In genomic region chr4:163591614-163592020, GRCh38 we compare ENCODE assay signal across 10 cellular contexts.
DNase-seq lines count a peak whose midpoint lies in the region; ATAC-seq and TF ChIP-seq lines count a peak whose summit lies in the region.
"Had no signal": no experiment of that assay in that cellular context is flagged by ENCODE, and none has a peak within 500 bp of the region (broad histone marks: within the 10 kb centered on the region; RNA-seq: fewer than 3 reads in every experiment).

No MANE protein-coding gene starts in this region.

- no peak overlapping the region for H3K27ac ChIP-seq in CD4-positive, alpha-beta T cell (ENCODE audit: low read depth, low read length)

- H3K36me3 Mint-ChIP-seq in CD4-positive, alpha-beta T cell (ENCODE audit: low read depth): no peaks in the 10 kb centered on the region
- H3K36me3 Mint-ChIP-seq in activated T-cell treated with anti-CD3 and anti-CD28 coated beads, Interleukin-2, amount 50 U/mL, for 4 hours (ENCODE audit: insufficient read depth): no peaks in the 10 kb centered on the region
- H3K36me3 Mint-ChIP-seq in activated CD8-positive, alpha-beta memory T cell treated with anti-CD3 and anti-CD28 coated beads, Interleukin-2, amount 10 ng/mL, durations not matched to agents 7 days and 5 days: no peaks in the 10 kb centered on the region

- ATAC-seq in GM18508 (IDR thresholded peaks at IDR 0.05; ENCODE audit: insufficient read depth, unreplicated experiment): peak; percentile 84
- ATAC-seq in GM21576 (IDR thresholded peaks at IDR 0.05; ENCODE audit: unreplicated experiment): peak; percentile 84
- peak; percentile 83 for ATAC-seq in HG03460 (IDR thresholded peaks at IDR 0.05; ENCODE audit: unreplicated experiment)
- no peak for ATAC-seq in CD4-positive, alpha-beta T cell (ENCODE audit: poor library complexity)
- ATAC-seq in activated T-cell treated with anti-CD3 and anti-CD28 coated beads, Interleukin-2, amount 50 U/mL, for 4 hours: no peak
- no peak for ATAC-seq in activated CD8-positive, alpha-beta memory T cell treated with anti-CD3 and anti-CD28 coated beads, Interleukin-2, amount 10 ng/mL, durations not matched to agents 7 days and 5 days

- CTCF ChIA-PET in CD4-positive, alpha-beta T cell (lab: Charles Lee): interaction anchor here (1.0 to 1.1 kb wide), 2 partner anchors 8 to 15 kb away, joined by 3 to 4 read pairs; no protein-coding TSS in a partner anchor
- CTCF ChIA-PET in activated CD8-positive, alpha-beta memory T cell treated with anti-CD3 and anti-CD28 coated beads, Interleukin-2, amount 10 ng/mL, durations not matched to agents 7 days and 5 days (lab: Charles Lee): interaction anchor here (1.1 kb wide), 1 partner anchor 41 kb away, joined by 4 read pairs; no protein-coding TSS in a partner anchor

- peak; percentile 36 for DNase-seq in globus pallidus (ENCODE audit: low spot score)
- no peak for DNase-seq in T1000 (lab: John Stamatoyannopoulos, UW)
- no peak for DNase-seq in CD4-positive, alpha-beta T cell
- DNase-seq in activated T-cell treated with anti-CD3 and anti-CD28 coated beads, Interleukin-2, amount 50 U/mL, for 4 hours: no peak
- no peak for DNase-seq in activated CD8-positive, alpha-beta memory T cell treated with anti-CD3 and anti-CD28 coated beads, Interleukin-2, amount 10 ng/mL, durations not matched to agents 7 days and 5 days
- DNase-seq: left cardiac atrium, NCI-H187 had no signal

- no peaks in the 10 kb centered on the region for H3K9me3 ChIP-seq in CD4-positive, alpha-beta T cell (ENCODE audit: control insufficient read depth, low read length)

- peaks cover 16% of the 10 kb centered on the region for H3K4me1 Mint-ChIP-seq in CD4-positive, alpha-beta T cell (ENCODE audit: low read depth)
- H3K4me1 Mint-ChIP-seq in activated T-cell treated with anti-CD3 and anti-CD28 coated beads, Interleukin-2, amount 50 U/mL, for 4 hours (ENCODE audit: low read depth): peaks cover 8% of the 10 kb centered on the region
- no peaks in the 10 kb centered on the region for H3K4me1 Mint-ChIP-seq in activated CD8-positive, alpha-beta memory T cell treated with anti-CD3 and anti-CD28 coated beads, Interleukin-2, amount 10 ng/mL, durations not matched to agents 7 days and 5 days

- H3K9me3 Mint-ChIP-seq in CD4-positive, alpha-beta T cell: no peaks in the 10 kb centered on the region
- H3K9me3 Mint-ChIP-seq in activated T-cell treated with anti-CD3 and anti-CD28 coated beads, Interleukin-2, amount 50 U/mL, for 4 hours: no peaks in the 10 kb centered on the region
- no peaks in the 10 kb centered on the region for H3K9me3 Mint-ChIP-seq in activated CD8-positive, alpha-beta memory T cell treated with anti-CD3 and anti-CD28 coated beads, Interleukin-2, amount 10 ng/mL, durations not matched to agents 7 days and 5 days (ENCODE audit: low read depth)

- H3K4me3 Mint-ChIP-seq in CD4-positive, alpha-beta T cell: no peak overlapping the region
- H3K4me3 Mint-ChIP-seq in activated T-cell treated with anti-CD3 and anti-CD28 coated beads, Interleukin-2, amount 50 U/mL, for 4 hours: no peak overlapping the region
- no peak overlapping the region for H3K4me3 Mint-ChIP-seq in activated CD8-positive, alpha-beta memory T cell treated with anti-CD3 and anti-CD28 coated beads, Interleukin-2, amount 10 ng/mL, durations not matched to agents 7 days and 5 days

- POLR2A ChIA-PET in CD4-positive, alpha-beta T cell (lab: Charles Lee): no interaction called here

- no peak overlapping the region for H3K27ac Mint-ChIP-seq in CD4-positive, alpha-beta T cell
- no peak overlapping the region for H3K27ac Mint-ChIP-seq in activated CD8-positive, alpha-beta memory T cell treated with anti-CD3 and anti-CD28 coated beads, Interleukin-2, amount 10 ng/mL, durations not matched to agents 7 days and 5 days

- H3K27me3 ChIP-seq in CD4-positive, alpha-beta T cell (ENCODE audit: control insufficient read depth, insufficient read depth, low read length): no peaks in the 10 kb centered on the region

- no peaks in the 10 kb centered on the region for H3K27me3 Mint-ChIP-seq in CD4-positive, alpha-beta T cell
- H3K27me3 Mint-ChIP-seq in activated T-cell treated with anti-CD3 and anti-CD28 coated beads, Interleukin-2, amount 50 U/mL, for 4 hours (ENCODE audit: low read depth): no peaks in the 10 kb centered on the region
- no peaks in the 10 kb centered on the region for H3K27me3 Mint-ChIP-seq in activated CD8-positive, alpha-beta memory T cell treated with anti-CD3 and anti-CD28 coated beads, Interleukin-2, amount 10 ng/mL, durations not matched to agents 7 days and 5 days

- no peak for TF ChIP-seq CTCF in CD4-positive, alpha-beta T cell (IDR thresholded peaks at IDR 0.05)

- intact Hi-C loops in CD4-positive, alpha-beta T cell (cut with DNase I, micrococcal nuclease): no loop called here

Comparison
In these comparisons a context has a peak if more than half of its experiments do, and no peak if none do; other contexts are left out.
1. ATAC-seq: peak in GM18508 (single experiment), GM21576 (single experiment) and HG03460 (single experiment); none in CD4-positive, alpha-beta T cell (single experiment), activated T-cell treated with anti-CD3 and anti-CD28 coated beads, Interleukin-2, amount 50 U/mL, for 4 hours (0 of 2) and activated CD8-positive, alpha-beta memory T cell treated with anti-CD3 and anti-CD28 coated beads, Interleukin-2, amount 10 ng/mL, durations not matched to agents 7 days and 5 days (single experiment).